ENCODE assay signal across 8 cellular contexts in the genomic region with DNA sequence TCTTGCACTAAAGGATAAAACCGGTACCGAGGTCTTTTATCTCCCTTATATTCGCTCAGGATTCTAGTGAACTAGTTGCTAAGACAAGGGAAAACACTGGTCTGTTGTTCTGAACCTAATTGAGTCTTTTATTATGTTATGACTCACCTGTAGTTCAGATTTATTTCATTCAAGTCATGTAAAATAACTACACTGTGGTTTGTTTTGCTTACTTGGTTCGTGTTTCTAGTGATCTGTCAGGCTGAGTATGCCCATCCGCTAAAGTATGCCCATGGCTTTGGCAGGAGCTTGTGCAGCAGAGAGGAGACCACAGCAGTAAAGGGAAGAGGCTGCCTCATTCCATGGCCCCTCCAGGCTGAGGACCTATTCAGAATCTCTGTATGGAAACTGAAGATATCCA.
DNase-seq lines count a peak whose midpoint lies in the region; ATAC-seq lines count a peak whose summit lies in the region.

No MANE protein-coding gene starts in this region.

- peak; percentile 54 for DNase-seq in COLO829 (ENCODE audit: low spot score)
- DNase-seq in astrocyte of the hippocampus (ENCODE audit: low read depth, low spot score) = peak; percentile 91
- DNase-seq in myocyte (ENCODE audit: low read depth) = peak; percentile 81
- DNase-seq in SHP77 (lab: John Stamatoyannopoulos, UW) = no peak
- no peak for DNase-seq in KBM-7
- no peak for DNase-seq in posterior vena cava (ENCODE audit: low spot score)

- intact Hi-C loops in posterior vena cava (cut with DNase I) = no loop called here

- ATAC-seq in HG02973 (IDR thresholded peaks at IDR 0.05; ENCODE audit: unreplicated experiment) = peak; percentile 54
- ATAC-seq in HG03280 (IDR thresholded peaks at IDR 0.05; ENCODE audit: unreplicated experiment) = no peak

- in situ Hi-C loops in KBM-7 (cut with MboI; ENCODE audit: low pct_unique_long_range_greater_than_20kb, low sequenced_read_pairs) = no loop called here

Comparison
In these comparisons a context has a peak if more than half of its experiments do, and no peak if none do; other contexts are left out.
1. DNase-seq: peak in COLO829 (single experiment), astrocyte of the hippocampus (single experiment) and myocyte (single experiment); none in SHP77 (0 of 2), KBM-7 (single experiment) and posterior vena cava (single experiment).